23 cellular contexts compared by ENCODE assay signal in the genomic region with DNA sequence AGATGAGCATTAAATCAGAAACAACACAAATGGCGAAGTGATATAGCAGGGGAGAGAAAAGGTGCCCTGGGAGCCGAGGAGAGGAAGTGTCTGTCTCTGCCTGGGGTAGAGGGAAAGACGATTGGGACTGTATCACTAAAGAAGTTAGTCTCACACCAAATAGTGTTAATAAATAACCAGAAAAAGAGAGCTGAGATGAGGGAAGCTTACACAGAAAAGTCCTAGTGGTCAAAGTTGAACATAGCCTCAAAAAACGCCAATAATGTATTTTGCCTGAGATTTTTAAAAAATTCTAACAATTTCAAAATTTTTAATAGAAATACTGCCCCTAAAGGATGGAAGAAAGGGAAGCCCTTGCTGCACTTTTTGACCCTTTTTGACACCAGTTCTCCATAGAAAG.
A peak's percentile ranks its signal among the peaks of the same experiment; 100 is the strongest.
DNase-seq lines count a peak whose midpoint lies in the region; ATAC-seq and TF ChIP-seq lines count a peak whose summit lies in the region.
"Had no signal": no experiment of that assay in that cellular context is flagged by ENCODE, and none has a peak within 500 bp of the region (broad histone marks: within the 10 kb centered on the region; RNA-seq: fewer than 3 reads in every experiment).

No MANE protein-coding gene starts in this region.

- no peak overlapping the region for H2BK5ac ChIP-seq in mesenchymal stem cell (ENCODE audit: low read depth, low read length, poor library complexity, severe bottlenecking)

- intact Hi-C loops in CD14-positive monocyte (cut with micrococcal nuclease), result loop anchor here in 1 of 2 donors (2.0 kb wide), 1 partner anchor 18 kb away; no protein-coding TSS in a partner anchor
- intact Hi-C loops in Right ventricle myocardium inferior (cut with DNase I), result no loop called here
- intact Hi-C loops in PC-3 (cut with micrococcal nuclease), result no loop called here

- H3K27me3 Mint-ChIP-seq in CD14-positive monocyte (ENCODE audit: low read depth in 3 of 3) (peaks cover 3 to 6% (median 4%) of the 10 kb centered on the region in 3 donors), endothelial cell (ENCODE audit: unreplicated experiment) (no peaks in the 10 kb centered on the region)
- H3K27me3 Mint-ChIP-seq: activated naive CD8-positive, alpha-beta T cell treated with anti-CD3 and anti-CD28 coated beads, Interleukin-2, amount 50 U/mL, for 24 hours; T-helper 17 cell had no signal

- no peak overlapping the region for H3K9ac ChIP-seq in mesenchymal stem cell (ENCODE audit: low read length)
- H3K9ac ChIP-seq in PC-3 (ENCODE audit: low read length), result no peak overlapping the region
- H3K9ac ChIP-seq: SK-N-SH had no signal

- no peaks in the 10 kb centered on the region for H3K79me1 ChIP-seq in mesenchymal stem cell (replicated peaks; ENCODE audit: low read length, poor library complexity, severe bottlenecking)

- no peak overlapping the region for H3K4me3 ChIP-seq in mesenchymal stem cell (ENCODE audit: insufficient read depth in 1 of 2, low read depth in 1 of 2, low read length in 2 of 2)
- no peak overlapping the region for H3K4me3 ChIP-seq in PC-3 (ENCODE audit: low read length)
- H3K4me3 ChIP-seq: esophagus muscularis mucosa had no signal

- H3K4me3 Mint-ChIP-seq in CD14-positive monocyte (no peak overlapping the region), endothelial cell (ENCODE audit: unreplicated experiment) (no peak overlapping the region)
- H3K4me3 Mint-ChIP-seq: activated CD8-positive, alpha-beta T cell treated with anti-CD3 and anti-CD28 coated beads, Interleukin-2, amount 10 ng/mL, durations not matched to agents 7 days and 5 days; activated naive CD8-positive, alpha-beta T cell treated with anti-CD3 and anti-CD28 coated beads, Interleukin-2, amount 50 U/mL, for 24 hours; stimulated activated effector memory CD8-positive, alpha-beta T cell treated with anti-CD3 and anti-CD28 coated beads, Interleukin-12 subunit alpha, Interleukin-12 subunit beta, amount 100 ng/mL, for 72 hours; T-helper 17 cell had no signal

- no peak overlapping the region for H3K4ac ChIP-seq in mesenchymal stem cell (ENCODE audit: low read depth in 1 of 2, low read length in 2 of 2)

- H3K9me3 ChIP-seq in mesenchymal stem cell (ENCODE audit: control insufficient read depth, low read length), result no peaks in the 10 kb centered on the region
- H3K9me3 ChIP-seq in PC-3 (ENCODE audit: low read length), result peaks cover 10% of the 10 kb centered on the region; the same call in 1 of the 2 replicates
- H3K9me3 ChIP-seq: esophagus muscularis mucosa, SK-N-SH had no signal

- CTCF ChIA-PET in PC-3 (lab: Charles Lee), result interaction anchor here (0.7 kb wide), 1 partner anchor 384 kb away, joined by 6 read pairs; no protein-coding TSS in a partner anchor

- POLR2A ChIA-PET in PC-3 (lab: Charles Lee; ENCODE audit: unreplicated experiment), result no interaction called here

- no peak overlapping the region for H2BK120ac ChIP-seq in mesenchymal stem cell (ENCODE audit: low read depth, low read length)

- H3K9me2 ChIP-seq in PC-3 (replicated peaks; ENCODE audit: low read length), result no peaks in the 10 kb centered on the region
- H3K9me2 ChIP-seq: SK-N-SH had no signal

- no peaks in the 10 kb centered on the region for H4K20me1 ChIP-seq in PC-3 (ENCODE audit: low read length)

- H3K18ac ChIP-seq in mesenchymal stem cell (ENCODE audit: low read depth in 1 of 2, low read length in 2 of 2), result no peak overlapping the region

- H3K27ac Mint-ChIP-seq in CD14-positive monocyte (no peak overlapping the region), endothelial cell (ENCODE audit: unreplicated experiment) (no peak overlapping the region)
- H3K27ac Mint-ChIP-seq: activated CD8-positive, alpha-beta T cell treated with anti-CD3 and anti-CD28 coated beads, Interleukin-2, amount 10 ng/mL, durations not matched to agents 7 days and 5 days; activated naive CD8-positive, alpha-beta T cell treated with anti-CD3 and anti-CD28 coated beads, Interleukin-2, amount 50 U/mL, for 24 hours; stimulated activated effector memory CD8-positive, alpha-beta T cell treated with anti-CD3 and anti-CD28 coated beads, Interleukin-12 subunit alpha, Interleukin-12 subunit beta, amount 100 ng/mL, for 72 hours; T-helper 17 cell had no signal

- no peak overlapping the region for H2BK15ac ChIP-seq in mesenchymal stem cell (ENCODE audit: low read depth, poor library complexity, severe bottlenecking)

- ATAC-seq in Right ventricle myocardium inferior (no peak), PC-3 (no peak), GM18868 (IDR thresholded peaks at IDR 0.05; ENCODE audit: unreplicated experiment) (no peak)
- ATAC-seq: activated CD8-positive, alpha-beta T cell treated with anti-CD3 and anti-CD28 coated beads, Interleukin-2, amount 10 ng/mL, durations not matched to agents 7 days and 5 days; activated naive CD8-positive, alpha-beta T cell treated with anti-CD3 and anti-CD28 coated beads, Interleukin-2, amount 50 U/mL, for 24 hours; stimulated activated effector memory CD8-positive, alpha-beta T cell treated with anti-CD3 and anti-CD28 coated beads, Interleukin-12 subunit alpha, Interleukin-12 subunit beta, amount 100 ng/mL, for 72 hours; T-helper 17 cell had no signal

- H2AK5ac ChIP-seq in mesenchymal stem cell (ENCODE audit: low read length, severe bottlenecking), result no peak overlapping the region

- TF ChIP-seq CTCF in CD14-positive monocyte (IDR thresholded peaks at IDR 0.05), result peak; percentile 24
- peak; percentile 65 for TF ChIP-seq CTCF in endothelial cell (IDR thresholded peaks at IDR 0.05; ENCODE audit: unreplicated experiment)
- TF ChIP-seq CTCF in PC-3 (conservative IDR thresholded peaks at IDR 0.05; ENCODE audit: low read depth, low read length), result no peak

- no peak overlapping the region for H4K8ac ChIP-seq in mesenchymal stem cell (ENCODE audit: low read length)

- BruUV-seq in PC-3 (replicated peaks; lab: Mats Ljungman, UMichigan), result no TSS peak

- H2BK12ac ChIP-seq in mesenchymal stem cell (ENCODE audit: low read length in 2 of 2), result no peak overlapping the region

- H3K14ac ChIP-seq in mesenchymal stem cell (ENCODE audit: low read length in 2 of 2), result no peak overlapping the region

- WGBS in mesenchymal stem cell, result no CpG with 5 or more reads among the region's 4 CpGs

- peak overlapping the region; percentile 19 for H3K27ac ChIP-seq in mesenchymal stem cell (ENCODE audit: low read length, poor library complexity, severe bottlenecking)
- no peak overlapping the region for H3K27ac ChIP-seq in PC-3 (ENCODE audit: low read length)
- H3K27ac ChIP-seq: esophagus muscularis mucosa had no signal

- peaks cover 12% of the 10 kb centered on the region for H3K4me1 Mint-ChIP-seq in CD14-positive monocyte
- H3K4me1 Mint-ChIP-seq in endothelial cell (ENCODE audit: unreplicated experiment), result no peaks in the 10 kb centered on the region
- H3K4me1 Mint-ChIP-seq: activated naive CD8-positive, alpha-beta T cell treated with anti-CD3 and anti-CD28 coated beads, Interleukin-2, amount 50 U/mL, for 24 hours; stimulated activated effector memory CD8-positive, alpha-beta T cell treated with anti-CD3 and anti-CD28 coated beads, Interleukin-12 subunit alpha, Interleukin-12 subunit beta, amount 100 ng/mL, for 72 hours; T-helper 17 cell had no signal

- H3K23ac ChIP-seq in mesenchymal stem cell (ENCODE audit: low read length in 2 of 2), result no peak overlapping the region

- H3K4me2 ChIP-seq in mesenchymal stem cell (ENCODE audit: low read length, poor library complexity, severe bottlenecking), result peak overlapping the region; percentile 65
- H3K4me2 ChIP-seq in PC-3 (ENCODE audit: low read length), result no peak overlapping the region
- H3K4me2 ChIP-seq: SK-N-SH had no signal

- no peaks in the 10 kb centered on the region for H3K79me2 ChIP-seq in PC-3 (ENCODE audit: low read length)

- no peaks in the 10 kb centered on the region for H3F3A ChIP-seq in PC-3 (ENCODE audit: low read length, unreplicated experiment)

- H3K4me1 ChIP-seq in mesenchymal stem cell (ENCODE audit: control insufficient read depth, insufficient read depth, low read depth, low read length), result no peaks in the 10 kb centered on the region
- no peaks in the 10 kb centered on the region for H3K4me1 ChIP-seq in PC-3 (ENCODE audit: insufficient read depth, low read length)
- H3K4me1 ChIP-seq: esophagus muscularis mucosa had no signal

- H3K27me3 ChIP-seq in mesenchymal stem cell (ENCODE audit: control insufficient read depth in 1 of 2, insufficient read depth in 1 of 2, low read length in 2 of 2), result no peaks in the 10 kb centered on the region
- no peaks in the 10 kb centered on the region for H3K27me3 ChIP-seq in PC-3 (ENCODE audit: low read length)
- H3K27me3 ChIP-seq: esophagus muscularis mucosa had no signal

- no peak overlapping the region for H2AFZ ChIP-seq in mesenchymal stem cell (ENCODE audit: low read depth, low read length)
- H2AFZ ChIP-seq in PC-3 (ENCODE audit: low read length), result no peak overlapping the region

- H3K36me3 ChIP-seq in mesenchymal stem cell (ENCODE audit: control insufficient read depth in 1 of 2, insufficient read depth in 2 of 2, low read depth in 1 of 2, low read length in 2 of 2) (no peaks in the 10 kb centered on the region), PC-3 (ENCODE audit: low read depth, low read length) (no peaks in the 10 kb centered on the region)
- H3K36me3 ChIP-seq: esophagus muscularis mucosa had no signal

- DNase-seq in CD14-positive monocyte (ENCODE audit: low spot score) (no peak), HuH-7 (ENCODE audit: low spot score) (peak; percentile 1), endothelial cell (ENCODE audit: low spot score) (no peak), mesenchymal stem cell (no peak), Right ventricle myocardium inferior (ENCODE audit: missing footprints) (no peak), PC-3 (no peak), NCI-H345 treated with DMSO at 0.1 percent for 48 hours (lab: John Stamatoyannopoulos, UW; ENCODE audit: unreplicated experiment) (no peak)
- DNase-seq: activated CD8-positive, alpha-beta T cell treated with anti-CD3 and anti-CD28 coated beads, Interleukin-2, amount 10 ng/mL, durations not matched to agents 7 days and 5 days; activated gamma-delta T cell treated with Interleukin-2 at 50 U/mL for 16 hours; activated naive CD8-positive, alpha-beta T cell treated with anti-CD3 and anti-CD28 coated beads, Interleukin-2, amount 50 U/mL, for 24 hours; activated T-cell treated with anti-CD3 and anti-CD28 coated beads, Interleukin-2, amount 50 U/mL, for 1 hour; COR-L47; DND-41; effector CD4-positive, alpha-beta T cell; mesendoderm; NCI-H524; nucleus accumbens; SK-N-SH; stimulated activated CD4-positive, alpha-beta T cell treated with anti-CD3 and anti-CD28 coated beads, Interleukin-2, amount 100 ng/mL, for 48 hours; T-helper 17 cell had no signal

- no peak overlapping the region for H4K91ac ChIP-seq in mesenchymal stem cell (ENCODE audit: low read length)

- H3K9me3 Mint-ChIP-seq in CD14-positive monocyte (no peaks in the 10 kb centered on the region), endothelial cell (ENCODE audit: unreplicated experiment) (no peaks in the 10 kb centered on the region)

- H3K36me3 Mint-ChIP-seq in CD14-positive monocyte, result no peaks in the 10 kb centered on the region
- no peaks in the 10 kb centered on the region for H3K36me3 Mint-ChIP-seq in endothelial cell (ENCODE audit: low read depth, unreplicated experiment)
- H3K36me3 Mint-ChIP-seq: stimulated activated effector memory CD8-positive, alpha-beta T cell treated with anti-CD3 and anti-CD28 coated beads, Interleukin-12 subunit alpha, Interleukin-12 subunit beta, amount 100 ng/mL, for 72 hours had no signal
